8 cellular contexts compared by ENCODE assay signal in genomic region chr6:43772571-43773049, GRCh38. TPM values are rescaled to one million over a fixed set of nuclear protein-coding genes. Genes with fewer than 3 reads are reported as not detected.
DNase-seq lines count a peak whose midpoint lies in the region; ATAC-seq, FAIRE-seq and TF ChIP-seq lines count a peak whose summit lies in the region.

No MANE protein-coding gene starts in this region.

- TF ChIP-seq RAD21 in liver (IDR thresholded peaks at IDR 0.05) = no peak

- peaks cover 27% of the 10 kb centered on the region for H3K4me1 ChIP-seq in Caco-2
- H3K4me1 ChIP-seq in liver (ENCODE audit: control insufficient read depth in 4 of 4, insufficient read depth in 4 of 4, low read length in 3 of 4) = peaks cover 11 to 65% (median 45%) of the 10 kb centered on the region in 4 donors
- H3K4me1 ChIP-seq in thoracic aorta (ENCODE audit: control insufficient read depth in 1 of 2, low read depth in 2 of 2) = peaks cover 5 to 51% of the 10 kb centered on the region in 2 donors

- TF ChIP-seq POLR2A in NB4 (IDR thresholded peaks at IDR 0.05; ENCODE audit: extremely low read depth, insufficient read length) = no peak

- no peaks in the 10 kb centered on the region for H3K9me3 ChIP-seq in Caco-2
- H3K9me3 ChIP-seq in liver (ENCODE audit: control insufficient read depth in 4 of 4, low read length in 3 of 4) = no peaks in the 10 kb centered on the region
- H3K9me3 ChIP-seq in thoracic aorta = no peaks in the 10 kb centered on the region

- peaks cover 7% of the 10 kb centered on the region for H3K4me1 Mint-ChIP-seq in Caco-2 (ENCODE audit: low read depth, unreplicated experiment)

- POLR2A ChIA-PET in Caco-2 (lab: Charles Lee) = interaction anchor here (1.4 kb wide), 1 partner anchor 30 kb away, joined by 4 read pairs; no protein-coding TSS in a partner anchor

- H3K36me3 ChIP-seq in Caco-2 (ENCODE audit: control insufficient read depth, insufficient read depth, low read length) (peaks cover 17% of the 10 kb centered on the region), bronchial epithelial cell (ENCODE audit: control insufficient read depth, insufficient read depth, low read length) (peaks cover 42% of the 10 kb centered on the region), liver (ENCODE audit: control insufficient read depth in 4 of 4, insufficient read depth in 3 of 4, low read depth in 1 of 4, low read length in 3 of 4) (peaks cover 2 to 19% (median 14%) of the 10 kb centered on the region in 4 donors), thoracic aorta (no peaks in the 10 kb centered on the region)

- ATAC-seq in thoracic aorta (ENCODE audit: insufficient number of reproducible peaks, low FRiP score, low read depth) = no peak
- ATAC-seq in HG03025 (IDR thresholded peaks at IDR 0.05; ENCODE audit: low FRiP score, unreplicated experiment) = no peak

- H3K9ac ChIP-seq in liver (ENCODE audit: low read depth in 1 of 2, low read length in 2 of 2) = peak overlapping the region; percentile 91 to 97

- H3K27ac Mint-ChIP-seq in Caco-2 (ENCODE audit: unreplicated experiment) = peak overlapping the region; percentile 97

- FAIRE-seq in bronchial epithelial cell (lab: Jason Lieb, UNC) = no peak

- 24% methylated on average over 7 of the region's 7 CpGs for WGBS in liver

- intact Hi-C loops in Caco-2 (cut with micrococcal nuclease; ENCODE audit: unreplicated experiment) = loop anchor here (1.0 to 5.0 kb wide), 3 partner anchors 45 to 230 kb away; no protein-coding TSS in a partner anchor

- peak overlapping the region; percentile 96 for H3K4me3 Mint-ChIP-seq in Caco-2 (ENCODE audit: unreplicated experiment)

- CTCF ChIA-PET in Caco-2 (lab: Charles Lee) = interaction anchor here (0.6 to 1.8 kb wide), 9 partner anchors 13 to 306 kb away, joined by 3 to 7 read pairs (median 4); no protein-coding TSS in a partner anchor

- peaks cover 84% of the 10 kb centered on the region for H3K36me3 Mint-ChIP-seq in Caco-2 (ENCODE audit: insufficient read depth, unreplicated experiment)

- no peaks in the 10 kb centered on the region for H3K27me3 Mint-ChIP-seq in Caco-2 (ENCODE audit: insufficient read depth, unreplicated experiment)

- H3K27ac ChIP-seq in liver (ENCODE audit: low read depth in 1 of 2, low read length in 2 of 2) = peak overlapping the region; percentile 96
- peak overlapping the region; percentile 69 to 88 for H3K27ac ChIP-seq in thoracic aorta

- H3K4me3 ChIP-seq in Caco-2 (ENCODE audit: low read depth, low read length) (peak overlapping the region; percentile 95), NB4 (ENCODE audit: low read depth, low read length) (peak overlapping the region; percentile 96), bronchial epithelial cell (ENCODE audit: low read depth, low read length) (peak overlapping the region; percentile 94), liver (ENCODE audit: low read depth in 1 of 3, low read length in 3 of 3) (peak overlapping the region; percentile 78 to 89 (median 88)), thoracic aorta (peak overlapping the region; percentile 88)

- H3K9me3 Mint-ChIP-seq in Caco-2 (ENCODE audit: unreplicated experiment) = no peaks in the 10 kb centered on the region

- no TSS peak for BruUV-seq in Caco-2 (replicated peaks; lab: Mats Ljungman, UMichigan)

- H3K27me3 ChIP-seq in Caco-2 (replicated peaks; ENCODE audit: control insufficient read depth, insufficient read depth, low read length) (no peaks in the 10 kb centered on the region), bronchial epithelial cell (ENCODE audit: control insufficient read depth, insufficient read depth, low read length) (no peaks in the 10 kb centered on the region), liver (ENCODE audit: control insufficient read depth in 4 of 4, insufficient read depth in 4 of 4, low read length in 3 of 4) (no peaks in the 10 kb centered on the region), thoracic aorta (replicated peaks; ENCODE audit: insufficient read depth) (no peaks in the 10 kb centered on the region)

- peak in 1 of 2 experiments; percentile 50 for DNase-seq in Caco-2
- DNase-seq in NB4 (ENCODE audit: low read depth) = peak; percentile 67
- DNase-seq in bronchial epithelial cell (ENCODE audit: low read depth) = no peak
- DNase-seq in thoracic aorta (ENCODE audit: low spot score) = no peak
- DNase-seq in NCI-H1436 treated with DMSO at 0.1 percent for 48 hours (lab: John Stamatoyannopoulos, UW) = no peak
- DNase-seq in NCI-H345 treated with DMSO at 0.1 percent for 48 hours (lab: John Stamatoyannopoulos, UW; ENCODE audit: unreplicated experiment) = no peak

- no peak for TF ChIP-seq CTCF in Caco-2 (IDR thresholded peaks at IDR 0.05; ENCODE audit: insufficient read depth in 1 of 2, low read depth in 1 of 2, low read length in 1 of 2, severe bottlenecking in 1 of 2, unreplicated experiment in 1 of 2)
- TF ChIP-seq CTCF in NB4 (IDR thresholded peaks at IDR 0.05; ENCODE audit: low read depth, low read length) = no peak
- no peak for TF ChIP-seq CTCF in bronchial epithelial cell (IDR thresholded peaks at IDR 0.05; ENCODE audit: insufficient read depth, low read length, severe bottlenecking)
- TF ChIP-seq CTCF in liver (IDR thresholded peaks at IDR 0.05; ENCODE audit: low read depth, low read length, missing input control) = no peak
- TF ChIP-seq CTCF in thoracic aorta (IDR thresholded peaks at IDR 0.05) = no peak

TF ChIP-seq in liver, 16 proteins besides CTCF, POLR2A, EP300 and RAD21:
- TF ChIP-seq ATF3 (IDR thresholded peaks at IDR 0.05) (no peak), NR2F2 (IDR thresholded peaks at IDR 0.05) (no peak), GABPA (IDR thresholded peaks at IDR 0.05 in 1 of 2, conservative IDR thresholded peaks at IDR 0.05 in 1 of 2) (no peak)

RNA-seq across cellular contexts. Expression of gene VEGFA, which starts 2.6 kb away (rescaled TPM):
- total RNA-seq in Caco-2 (2022) (172 and 174 TPM in 2 replicates), bronchial epithelial cell (391 and 496 TPM in 2 replicates), liver (100 to 1,000 TPM in 1 of 2 donors, 10 to 100 TPM in 1; 35.5 to 160 TPM), thoracic aorta (100 to 1,000 TPM in 1 of 2 donors, 10 to 100 TPM in 1; 36.0 to 117 TPM)
- polyA plus RNA-seq in liver = 10 to 100 TPM; 14.7 to 94.8 TPM
